Comparison of ENCODE assay signal across 9 cellular contexts in genomic region chr3:10140996-10141546, GRCh38. TPM values are rescaled to one million over a fixed set of nuclear protein-coding genes. Genes with fewer than 3 reads are reported as not detected.
DNase-seq lines count a peak whose midpoint lies in the region; ATAC-seq lines count a peak whose summit lies in the region.
"Had no signal": no experiment of that assay in that cellular context is flagged by ENCODE, and none has a peak within 500 bp of the region (broad histone marks: within the 10 kb centered on the region; RNA-seq: fewer than 3 reads in every experiment).

No MANE protein-coding gene starts in this region.

- DNase-seq in Daoy (ENCODE audit: low read depth): peak; percentile 5
- peak; percentile 24 for DNase-seq in RPMI7951 (ENCODE audit: low read depth)
- DNase-seq in fibroblast of gingiva (ENCODE audit: low read depth): peak; percentile 7
- DNase-seq in SKM-1 treated with dmso at 0.1 percent for 144 hours (lab: John Stamatoyannopoulos, UW; ENCODE audit: unreplicated experiment): no peak
- no peak for DNase-seq in NCI-H1694 (lab: John Stamatoyannopoulos, UW)

- H3K4me3 ChIP-seq in rectal smooth muscle tissue (ENCODE audit: low read length): peak overlapping the region; percentile 59

- H3K9ac ChIP-seq in rectal smooth muscle tissue (ENCODE audit: low read length): no peak overlapping the region

- no peaks in the 10 kb centered on the region for H3K27me3 ChIP-seq in rectal smooth muscle tissue (ENCODE audit: control insufficient read depth, insufficient read depth, low read length)

- ATAC-seq in HG02840 (IDR thresholded peaks at IDR 0.05; ENCODE audit: low FRiP score, unreplicated experiment): no peak
- ATAC-seq in GM18909 (IDR thresholded peaks at IDR 0.05; ENCODE audit: poor library complexity, unreplicated experiment): no peak

- H3K27ac ChIP-seq in rectal smooth muscle tissue (ENCODE audit: low read depth, low read length): peak overlapping the region; percentile 86

- H3K4me1 ChIP-seq in rectal smooth muscle tissue (ENCODE audit: control insufficient read depth, insufficient read depth, low read length): peaks cover 2% of the 10 kb centered on the region

- no peaks in the 10 kb centered on the region for H3K36me3 ChIP-seq in rectal smooth muscle tissue (ENCODE audit: control insufficient read depth, insufficient read depth, low read length)

RNA-seq across cellular contexts. Expression of gene VHL, which starts 0.5 kb away (rescaled TPM):
- 23.8 and 25.0 TPM in 2 replicates for total RNA-seq in Daoy (2014; rRNA removed; shearing (Covaris generic))
- 26.9 and 33.6 TPM in 2 replicates for total RNA-seq in RPMI7951 (2014; rRNA removed; shearing (Covaris generic))

RNA-seq across cellular contexts. Expression of gene IRAK2, which starts 23.6 kb away (rescaled TPM):
- 12.7 and 13.3 TPM in 2 replicates for total RNA-seq in Daoy (2014; rRNA removed; shearing (Covaris generic))
- 10.7 and 11.2 TPM in 2 replicates for total RNA-seq in RPMI7951 (2014; rRNA removed; shearing (Covaris generic))

RNA-seq across cellular contexts. Expression of gene BRK1, which starts 25.6 kb away (rescaled TPM):
- 52.3 and 59.0 TPM in 2 replicates for total RNA-seq in Daoy (2014; rRNA removed; shearing (Covaris generic))
- 301 and 331 TPM in 2 replicates for total RNA-seq in RPMI7951 (2014; rRNA removed; shearing (Covaris generic))

RNA-seq across cellular contexts. Expression of gene FANCD2OS, which starts 33.0 kb away (rescaled TPM):
- not detected in 2 replicates for total RNA-seq in Daoy (2014; rRNA removed; shearing (Covaris generic))
- not detected in 2 replicates for total RNA-seq in RPMI7951 (2014; rRNA removed; shearing (Covaris generic))
- total RNA-seq: H4 had no signal

Comparison
In these comparisons a context has a peak if more than half of its experiments do, and no peak if none do; other contexts are left out.
1. DNase-seq: peak in Daoy (single experiment), RPMI7951 (single experiment) and fibroblast of gingiva (single experiment); none in SKM-1 treated with dmso at 0.1 percent for 144 hours (single experiment) and NCI-H1694 (single experiment).